Comparison of ENCODE assay signal across 22 cellular contexts in genomic region chr4:16827762-16828724, GRCh38.
DNase-seq lines count a peak whose midpoint lies in the region; ATAC-seq and TF ChIP-seq lines count a peak whose summit lies in the region.
"Had no signal": no experiment of that assay in that cellular context is flagged by ENCODE, and none has a peak within 500 bp of the region (broad histone marks: within the 10 kb centered on the region; RNA-seq: fewer than 3 reads in every experiment).

No MANE protein-coding gene starts in this region.

- intact Hi-C loops in heart right ventricle (cut with DNase I) = no loop called here
- intact Hi-C loops in Right ventricle myocardium inferior (cut with DNase I) = no loop called here
- intact Hi-C loops in esophagus squamous epithelium (cut with DNase I) = no loop called here
- intact Hi-C loops in stomach (cut with DNase I; ENCODE audit: low total_unique reads) = no loop called here

- no peaks in the 10 kb centered on the region for H3K36me3 Mint-ChIP-seq in activated CD4-positive, alpha-beta memory T cell treated with anti-CD3 and anti-CD28 coated beads, Interleukin-2, amount 10 ng/mL, durations not matched to agents 7 days and 5 days (ENCODE audit: low read depth)
- H3K36me3 Mint-ChIP-seq: IgD-negative memory B cell, memory B cell had no signal

- TF ChIP-seq CTCF in heart right ventricle (IDR thresholded peaks at IDR 0.05) (no peak), esophagus squamous epithelium (IDR thresholded peaks at IDR 0.05) (no peak), stomach (IDR thresholded peaks at IDR 0.05) (no peak)

- H3K27ac ChIP-seq in heart right ventricle = peak overlapping the region; percentile 7 to 81 (median 65)
- peak overlapping the region in 3 of 4 donors; percentile 10 to 46 (median 38) for H3K27ac ChIP-seq in esophagus squamous epithelium
- no peak overlapping the region for H3K27ac ChIP-seq in mesendoderm (ENCODE audit: low read depth, low read length)
- peak overlapping the region; percentile 7 for H3K27ac ChIP-seq in urinary bladder (ENCODE audit: low read depth)
- peak overlapping the region in 1 of 5 donors; percentile 35 for H3K27ac ChIP-seq in stomach
- H3K27ac ChIP-seq: A549, neutrophil, VCaP had no signal

- WGBS in heart right ventricle, 2 donors = 47 to 50% methylated on average over 12 of the region's 12 CpGs
- 74 to 82% methylated on average over 12 of the region's 12 CpGs for WGBS in esophagus squamous epithelium, 2 donors
- WGBS in mesendoderm (ENCODE audit: extremely low coverage, insufficient coverage, low lambda C conversion rate) = no CpG with 5 or more reads among the region's 12 CpGs
- 62% methylated on average over 12 of the region's 12 CpGs for WGBS in urinary bladder
- WGBS in stomach, 5 donors = 74 to 80% (median 79%) methylated on average over 12 of the region's 12 CpGs

- no peak overlapping the region for H2BK120ac ChIP-seq in mesendoderm (ENCODE audit: low read depth, low read length)

- H3K27me3 ChIP-seq in heart right ventricle (no peaks in the 10 kb centered on the region), esophagus squamous epithelium (no peaks in the 10 kb centered on the region), mesendoderm (ENCODE audit: insufficient read depth, low read length, poor library complexity) (no peaks in the 10 kb centered on the region), stomach (no peaks in the 10 kb centered on the region)
- H3K27me3 ChIP-seq: neutrophil, transverse colon had no signal

- H3K4me1 ChIP-seq in heart right ventricle = peaks cover 4 to 43% (median 20%) of the 10 kb centered on the region in 9 donors
- peaks cover 0 to 9% (median 0%) of the 10 kb centered on the region in 3 donors for H3K4me1 ChIP-seq in esophagus squamous epithelium
- peaks cover 10% of the 10 kb centered on the region for H3K4me1 ChIP-seq in mesendoderm (ENCODE audit: control insufficient read depth, low read depth, low read length)
- no peaks in the 10 kb centered on the region for H3K4me1 ChIP-seq in urinary bladder (ENCODE audit: insufficient read depth)
- no peaks in the 10 kb centered on the region for H3K4me1 ChIP-seq in stomach
- H3K4me1 ChIP-seq: A549, transverse colon had no signal

- H4K8ac ChIP-seq in mesendoderm (ENCODE audit: low read depth, low read length) = no peak overlapping the region

- POLR2A ChIA-PET in activated CD4-positive, alpha-beta memory T cell treated with anti-CD3 and anti-CD28 coated beads, Interleukin-2, amount 10 ng/mL, durations not matched to agents 7 days and 5 days (lab: Charles Lee) = no interaction called here

- no peak overlapping the region for H4K5ac ChIP-seq in mesendoderm (ENCODE audit: low read length)

- no peak overlapping the region for H3K18ac ChIP-seq in mesendoderm (ENCODE audit: low read length)

- H3K9me3 ChIP-seq in heart right ventricle (no peaks in the 10 kb centered on the region), esophagus squamous epithelium (no peaks in the 10 kb centered on the region), stomach (no peaks in the 10 kb centered on the region)
- H3K9me3 ChIP-seq: A549, neutrophil, transverse colon had no signal

- no peak overlapping the region for H3K27ac Mint-ChIP-seq in activated CD4-positive, alpha-beta memory T cell treated with anti-CD3 and anti-CD28 coated beads, Interleukin-2, amount 10 ng/mL, durations not matched to agents 7 days and 5 days
- H3K27ac Mint-ChIP-seq: activated CD8-positive, alpha-beta T cell treated with anti-CD3 and anti-CD28 coated beads, Interleukin-2, amount 10 ng/mL, durations not matched to agents 7 days and 5 days; activated T-helper 1 cell treated with anti-CD3 and anti-CD28 coated beads, Interleukin-12 subunit alpha, Interleukin-12 subunit beta, Interleukin-2, Interleukin-4 antibody, amounts not matched to agents 30 ng/mL and 10 ng/mL and 1 ng/mL, durations not matched to agents 14 hours and 24 hours and 36 hours; CD8-positive, alpha-beta memory T cell; IgD-negative memory B cell; memory B cell had no signal

- DNase-seq in heart right ventricle = peak; percentile 16 to 20
- DNase-seq in Right ventricle myocardium inferior (ENCODE audit: missing footprints) = no peak
- DNase-seq in esophagus squamous epithelium (lab: John Stamatoyannopoulos, UW) = no peak
- peak; percentile 41 for DNase-seq in mesendoderm
- no peak for DNase-seq in stomach
- no peak for DNase-seq in activated CD4-positive, alpha-beta memory T cell treated with anti-CD3 and anti-CD28 coated beads, Interleukin-2, amount 10 ng/mL, durations not matched to agents 7 days and 5 days
- DNase-seq in C1 segment of cervical spinal cord (lab: John Stamatoyannopoulos, UW) = no peak
- DNase-seq: activated CD8-positive, alpha-beta T cell treated with anti-CD3 and anti-CD28 coated beads, Interleukin-2, amount 10 ng/mL, durations not matched to agents 7 days and 5 days; CD8-positive, alpha-beta memory T cell; NCI-H1048; NCI-H748 treated with DMSO at 0.1 percent for 48 hours; stimulated activated CD4-positive, alpha-beta T cell treated with anti-CD3 and anti-CD28 coated beads, Interleukin-4, amount 100 ng/mL, for 24 hours; transverse colon had no signal

- CTCF ChIA-PET in activated CD4-positive, alpha-beta memory T cell treated with anti-CD3 and anti-CD28 coated beads, Interleukin-2, amount 10 ng/mL, durations not matched to agents 7 days and 5 days (lab: Charles Lee) = no interaction called here

- peak overlapping the region; percentile 8 for H3K9ac ChIP-seq in mesendoderm (ENCODE audit: low read length)

- H2AK5ac ChIP-seq in mesendoderm (ENCODE audit: low read length) = no peak overlapping the region

- peak overlapping the region; percentile 29 for H3K56ac ChIP-seq in mesendoderm (ENCODE audit: low read length)

- no peak overlapping the region for H3K4ac ChIP-seq in mesendoderm (ENCODE audit: low read depth, low read length)

- no peak for TF ChIP-seq EP300 in stomach (IDR thresholded peaks at IDR 0.05)

- no peak overlapping the region for H3K4me2 ChIP-seq in mesendoderm (ENCODE audit: low read length)
- H3K4me2 ChIP-seq: A549 had no signal

- peak overlapping the region in 1 of 10 donors; percentile 2 for H3K4me3 ChIP-seq in heart right ventricle
- no peak overlapping the region for H3K4me3 ChIP-seq in esophagus squamous epithelium
- H3K4me3 ChIP-seq in mesendoderm (ENCODE audit: low read length) = no peak overlapping the region
- H3K4me3 ChIP-seq in urinary bladder (ENCODE audit: low read depth, low read length) = no peak overlapping the region
- H3K4me3 ChIP-seq in stomach = no peak overlapping the region
- H3K4me3 ChIP-seq: A549, transverse colon had no signal

- no peak overlapping the region for H3K23ac ChIP-seq in mesendoderm (ENCODE audit: low read length)

- no peak overlapping the region for H3K4me3 Mint-ChIP-seq in activated CD4-positive, alpha-beta memory T cell treated with anti-CD3 and anti-CD28 coated beads, Interleukin-2, amount 10 ng/mL, durations not matched to agents 7 days and 5 days
- H3K4me3 Mint-ChIP-seq: activated CD8-positive, alpha-beta T cell treated with anti-CD3 and anti-CD28 coated beads, Interleukin-2, amount 10 ng/mL, durations not matched to agents 7 days and 5 days; activated T-helper 1 cell treated with anti-CD3 and anti-CD28 coated beads, Interleukin-12 subunit alpha, Interleukin-12 subunit beta, Interleukin-2, Interleukin-4 antibody, amounts not matched to agents 30 ng/mL and 10 ng/mL and 1 ng/mL, durations not matched to agents 14 hours and 24 hours and 36 hours; CD8-positive, alpha-beta memory T cell; IgD-negative memory B cell; memory B cell had no signal

- H3K79me1 ChIP-seq in mesendoderm (ENCODE audit: low read length) = peaks cover 19% of the 10 kb centered on the region

- ATAC-seq in heart right ventricle (peak in 6 of 8 donors; percentile 56 to 77 (median 70)), Right ventricle myocardium inferior (no peak)
- ATAC-seq: A549; activated CD8-positive, alpha-beta T cell treated with anti-CD3 and anti-CD28 coated beads, Interleukin-2, amount 10 ng/mL, durations not matched to agents 7 days and 5 days; HCT116; Panc1 had no signal

- H3K79me2 ChIP-seq in mesendoderm (ENCODE audit: control insufficient read depth, insufficient read depth, low read length) = peaks cover 16% of the 10 kb centered on the region

- no peaks in the 10 kb centered on the region for H3K4me1 Mint-ChIP-seq in activated CD4-positive, alpha-beta memory T cell treated with anti-CD3 and anti-CD28 coated beads, Interleukin-2, amount 10 ng/mL, durations not matched to agents 7 days and 5 days
- H3K4me1 Mint-ChIP-seq: CD8-positive, alpha-beta memory T cell; IgD-negative memory B cell; memory B cell had no signal

- H3K36me3 ChIP-seq in heart right ventricle = no peaks in the 10 kb centered on the region
- no peaks in the 10 kb centered on the region for H3K36me3 ChIP-seq in esophagus squamous epithelium
- H3K36me3 ChIP-seq in mesendoderm (ENCODE audit: control insufficient read depth, insufficient read depth, low read length) = peaks cover 2% of the 10 kb centered on the region
- H3K36me3 ChIP-seq in urinary bladder (ENCODE audit: insufficient read depth) = no peaks in the 10 kb centered on the region
- H3K36me3 ChIP-seq in stomach = no peaks in the 10 kb centered on the region
- H3K36me3 ChIP-seq: neutrophil, transverse colon had no signal

- H3K9me3 Mint-ChIP-seq in activated CD4-positive, alpha-beta memory T cell treated with anti-CD3 and anti-CD28 coated beads, Interleukin-2, amount 10 ng/mL, durations not matched to agents 7 days and 5 days = no peaks in the 10 kb centered on the region
- H3K9me3 Mint-ChIP-seq: activated T-helper 1 cell treated with anti-CD3 and anti-CD28 coated beads, Interleukin-12 subunit alpha, Interleukin-12 subunit beta, Interleukin-2, Interleukin-4 antibody, amounts not matched to agents 30 ng/mL and 10 ng/mL and 1 ng/mL, durations not matched to agents 14 hours and 24 hours and 36 hours; CD8-positive, alpha-beta memory T cell had no signal

- TF ChIP-seq POLR2A in esophagus squamous epithelium (IDR thresholded peaks at IDR 0.05) = no peak
- no peak for TF ChIP-seq POLR2A in stomach (IDR thresholded peaks at IDR 0.05)

- no peak overlapping the region for H2BK15ac ChIP-seq in mesendoderm (replicated peaks; ENCODE audit: low read depth)

- H3K27me3 Mint-ChIP-seq in activated CD4-positive, alpha-beta memory T cell treated with anti-CD3 and anti-CD28 coated beads, Interleukin-2, amount 10 ng/mL, durations not matched to agents 7 days and 5 days = peaks cover 5% of the 10 kb centered on the region
- H3K27me3 Mint-ChIP-seq: IgD-negative memory B cell, memory B cell had no signal

- no peak overlapping the region for H2BK5ac ChIP-seq in mesendoderm (ENCODE audit: low read length)

Comparison
In these comparisons a context has a peak if more than half of its experiments do, and no peak if none do; other contexts are left out.
1. DNase-seq: peak in heart right ventricle (2 of 2) and mesendoderm (single experiment); none in Right ventricle myocardium inferior (single experiment), esophagus squamous epithelium (single experiment), stomach (single experiment), activated CD4-positive, alpha-beta memory T cell treated with anti-CD3 and anti-CD28 coated beads, Interleukin-2, amount 10 ng/mL, durations not matched to agents 7 days and 5 days (single experiment) and C1 segment of cervical spinal cord (0 of 14).